Comparison of ENCODE assay signal across 21 cellular contexts in the genomic region with DNA sequence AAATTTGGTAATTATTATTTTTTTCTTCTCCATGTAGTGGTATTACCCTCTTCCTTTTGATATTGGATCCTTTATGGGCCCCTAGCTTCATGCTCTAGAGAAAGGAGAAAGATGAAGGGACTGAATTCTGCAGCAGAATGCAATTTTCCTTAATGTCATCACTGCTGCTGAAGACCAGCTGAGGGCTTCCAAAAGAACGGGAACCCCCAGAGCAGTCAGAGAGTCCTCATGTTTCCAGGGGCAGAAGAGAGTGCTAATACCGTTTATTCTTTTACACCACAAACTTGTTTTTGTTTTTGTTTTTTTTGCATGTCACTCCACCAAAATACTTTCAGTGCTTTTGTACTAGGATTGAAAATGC. TPM values are rescaled to one million over a fixed set of nuclear protein-coding genes. Genes with fewer than 3 reads are reported as not detected.
A peak's percentile ranks its signal among the peaks of the same experiment; 100 is the strongest.
DNase-seq lines count a peak whose midpoint lies in the region; ATAC-seq, FAIRE-seq and TF ChIP-seq lines count a peak whose summit lies in the region.
"Had no signal": no experiment of that assay in that cellular context is flagged by ENCODE, and none has a peak within 500 bp of the region (broad histone marks: within the 10 kb centered on the region; RNA-seq: fewer than 3 reads in every experiment).

No MANE protein-coding gene starts in this region.

- peaks cover 66% of the 10 kb centered on the region for H3K27me3 ChIP-seq in HUES48 (ENCODE audit: control insufficient read depth, insufficient read depth, low read length)
- H3K27me3 ChIP-seq in astrocyte (ENCODE audit: insufficient read depth, low read length), result peaks cover 39% of the 10 kb centered on the region
- H3K27me3 ChIP-seq in suprapubic skin, result peaks cover 47% of the 10 kb centered on the region

- no peak for TF ChIP-seq CTCF in astrocyte (IDR thresholded peaks at IDR 0.05; ENCODE audit: insufficient read depth, low read depth, low read length)
- TF ChIP-seq CTCF in suprapubic skin (IDR thresholded peaks at IDR 0.05), result no peak

- no peaks in the 10 kb centered on the region for H3K36me3 ChIP-seq in HUES48 (ENCODE audit: control insufficient read depth, insufficient read depth, low read length)
- H3K36me3 ChIP-seq in astrocyte (ENCODE audit: insufficient read depth, low read length), result no peaks in the 10 kb centered on the region
- H3K36me3 ChIP-seq in mesodermal cell (ENCODE audit: control insufficient read depth, insufficient read depth, low read length), result no peaks in the 10 kb centered on the region
- H3K36me3 ChIP-seq in suprapubic skin, result no peaks in the 10 kb centered on the region
- H3K36me3 ChIP-seq: adrenal gland, HAP-1 had no signal

- H3K4me1 Mint-ChIP-seq in astrocyte (ENCODE audit: low read depth, unreplicated experiment), result peaks cover 40% of the 10 kb centered on the region

- no peak overlapping the region for H3K4me3 Mint-ChIP-seq in astrocyte (ENCODE audit: unreplicated experiment)

- no peaks in the 10 kb centered on the region for H4K20me1 ChIP-seq in astrocyte (ENCODE audit: insufficient read depth, low read length)

- H3K9me3 Mint-ChIP-seq in astrocyte (ENCODE audit: unreplicated experiment), result peaks cover 16% of the 10 kb centered on the region

- H3K27ac Mint-ChIP-seq in astrocyte (ENCODE audit: unreplicated experiment), result peak overlapping the region; percentile 90
- H3K27ac Mint-ChIP-seq: B cell; stimulated activated naive CD8-positive, alpha-beta T cell treated with anti-CD3 and anti-CD28 coated beads, Interleukin-15, Interleukin-2, amounts not matched to agents 100 ng/mL and 50 ng/mL, for 24 hours; T-cell had no signal

- no peak overlapping the region for H3K9ac ChIP-seq in HUES48 (ENCODE audit: low read depth, low read length)
- no peak overlapping the region for H3K9ac ChIP-seq in astrocyte (ENCODE audit: low read length)
- H3K9ac ChIP-seq: parathyroid adenoma had no signal

- DNase-seq in astrocyte (ENCODE audit: low read depth), result no peak
- DNase-seq in suprapubic skin (ENCODE audit: low spot score in 2 of 2), result no peak
- DNase-seq in NCI-H1930 (lab: John Stamatoyannopoulos, UW), result no peak
- no peak for DNase-seq in SW 1271 (lab: John Stamatoyannopoulos, UW)
- DNase-seq in left cardiac atrium, result no peak
- DNase-seq: activated gamma-delta T cell; activated T-cell treated with anti-CD3 and anti-CD28 coated beads for 4 hours; naive B cell; stimulated activated CD4-positive, alpha-beta T cell treated with anti-CD3 and anti-CD28 coated beads, Interleukin-4, amount 100 ng/mL, for 1 hour; T-cell had no signal

- H3K4me2 ChIP-seq in astrocyte (ENCODE audit: low read length), result peak overlapping the region; percentile 85

- H3K4me1 ChIP-seq in HUES48 (ENCODE audit: control insufficient read depth, insufficient read depth, low read length), result peaks cover 26% of the 10 kb centered on the region
- H3K4me1 ChIP-seq in astrocyte (ENCODE audit: insufficient read depth, low read length), result peaks cover 23% of the 10 kb centered on the region
- H3K4me1 ChIP-seq in mesodermal cell (ENCODE audit: control insufficient read depth, insufficient read depth, low read length, poor library complexity, severe bottlenecking), result peaks cover 24% of the 10 kb centered on the region
- H3K4me1 ChIP-seq in suprapubic skin, result peaks cover 32% of the 10 kb centered on the region
- H3K4me1 ChIP-seq: HAP-1, parathyroid adenoma had no signal

- no peaks in the 10 kb centered on the region for H3K79me2 ChIP-seq in astrocyte (ENCODE audit: insufficient read depth, low read length)
- H3K79me2 ChIP-seq: parathyroid adenoma had no signal

- no peak for TF ChIP-seq POLR2A in suprapubic skin (IDR thresholded peaks at IDR 0.05)

- H3K4me3 ChIP-seq in HUES48 (ENCODE audit: low read depth, low read length) (peak overlapping the region; percentile 56), astrocyte (ENCODE audit: insufficient read depth, low read depth, low read length) (no peak overlapping the region), mesodermal cell (ENCODE audit: extremely low read depth, insufficient read depth, low read length, poor library complexity, severe bottlenecking) (no peak overlapping the region), suprapubic skin (no peak overlapping the region)
- H3K4me3 ChIP-seq: HAP-1 had no signal

- no peak for TF ChIP-seq EP300 in suprapubic skin (IDR thresholded peaks at IDR 0.05)

- H3K36me3 Mint-ChIP-seq in astrocyte (ENCODE audit: low read depth, unreplicated experiment), result no peaks in the 10 kb centered on the region

- peak overlapping the region; percentile 3 for H2AFZ ChIP-seq in astrocyte (ENCODE audit: low read depth, low read length)
- H2AFZ ChIP-seq: parathyroid adenoma had no signal

- H3K27ac ChIP-seq in HUES48 (ENCODE audit: low read depth, low read length), result no peak overlapping the region
- H3K27ac ChIP-seq in astrocyte (ENCODE audit: low read depth, low read length), result no peak overlapping the region
- peak overlapping the region; percentile 84 for H3K27ac ChIP-seq in mesodermal cell (ENCODE audit: low read depth, low read length, severe bottlenecking)
- H3K27ac ChIP-seq in suprapubic skin, result peak overlapping the region; percentile 51
- H3K27ac ChIP-seq: adrenal gland, epithelial cell of prostate, foreskin keratinocyte, parathyroid adenoma had no signal

- H3K9me3 ChIP-seq in HUES48 (ENCODE audit: control insufficient read depth, insufficient read depth, low read length), result no peaks in the 10 kb centered on the region
- H3K9me3 ChIP-seq in astrocyte (ENCODE audit: insufficient read depth, low read depth, low read length), result peaks cover 7% of the 10 kb centered on the region
- H3K9me3 ChIP-seq in mesodermal cell (ENCODE audit: control insufficient read depth, low read length), result no peaks in the 10 kb centered on the region
- H3K9me3 ChIP-seq in suprapubic skin, result no peaks in the 10 kb centered on the region
- H3K9me3 ChIP-seq: adrenal gland, HAP-1 had no signal

- intact Hi-C loops in left cardiac atrium (cut with DNase I), result loop anchor here (2.0 to 10.0 kb wide), 2 partner anchors 854 to 860 kb away; no protein-coding TSS in a partner anchor

- H3K27me3 Mint-ChIP-seq in astrocyte (ENCODE audit: low read depth, unreplicated experiment), result peaks cover 26% of the 10 kb centered on the region

- 46% methylated on average over 1 of the region's 2 CpGs; no CpG with 5 or more reads in 1 of the 2 experiments for WGBS in mesodermal cell (ENCODE audit: insufficient coverage in 2 of 2), 2 experiments
- WGBS in suprapubic skin, result 18% methylated on average over 2 of the region's 2 CpGs

- ATAC-seq in left cardiac atrium, result no peak

- no peak for FAIRE-seq in astrocyte (lab: Jason Lieb, UNC)
- FAIRE-seq: keratinocyte had no signal

RNA-seq across cellular contexts. Expression of a gene that starts 21.1 kb away (rescaled TPM):
- 0.07 and 0.10 TPM in 2 replicates for total RNA-seq in astrocyte
- 5.5 TPM for polyA plus RNA-seq in mesodermal cell (2013, experiment 1 of 2)
- 5.2 TPM for polyA plus RNA-seq in mesodermal cell (2013, experiment 2 of 2)
- 10 to 100 TPM in 1 of 4 donors, 1 to 10 TPM in 3; 3.3 to 10.8 (median 3.5) TPM for total RNA-seq in suprapubic skin
- total RNA-seq in left cardiac atrium, result 1 to 10 TPM; 2.2 to 4.5 TPM
- total RNA-seq: foreskin keratinocyte, ureter had no signal
- polyA plus RNA-seq: foreskin keratinocyte, keratinocyte had no signal

Comparison
In these comparisons a context has a peak if more than half of its experiments do, and no peak if none do; other contexts are left out.
1. H3K27ac ChIP-seq: peak in mesodermal cell (single experiment) and suprapubic skin (single experiment); none in HUES48 (single experiment) and astrocyte (single experiment).